Comparison of ENCODE assay signal across 8 cellular contexts in genomic region chr15:77070500-77071337, GRCh38. TPM values are rescaled to one million over a fixed set of nuclear protein-coding genes. Genes with fewer than 3 reads are reported as not detected.
A peak's percentile ranks its signal among the peaks of the same experiment; 100 is the strongest.
DNase-seq lines count a peak whose midpoint lies in the region; ATAC-seq and TF ChIP-seq lines count a peak whose summit lies in the region.

Gene TSPAN3, minus strand, starts transcription at chr15:77071109. Its CDS starts 155 bp downstream, at chr15:77070954.

- no peaks in the 10 kb centered on the region for H3K27me3 ChIP-seq in lung (ENCODE audit: control insufficient read depth, insufficient read depth)

- H3K9me3 ChIP-seq in lung (ENCODE audit: control insufficient read depth in 2 of 2, insufficient read depth in 1 of 2, low read length in 1 of 2) = no peaks in the 10 kb centered on the region

- no peak for TF ChIP-seq CTCF in lung (IDR thresholded peaks at IDR 0.05; ENCODE audit: control extremely low read depth, extremely low read depth)

- H3K4me3 ChIP-seq in lung = peak within 1 kb of the TSS; percentile 92

- H3K36me3 ChIP-seq in lung (ENCODE audit: control insufficient read depth in 2 of 2, insufficient read depth in 2 of 2, low read length in 2 of 2) = no peaks in the 10 kb centered on the region

- peaks cover 2 to 13% of the 10 kb centered on the region in 2 donors for H3K4me1 ChIP-seq in lung (ENCODE audit: control insufficient read depth in 2 of 2, insufficient read depth in 2 of 2, low read length in 2 of 2)

- ATAC-seq in GM21360 (IDR thresholded peaks at IDR 0.05; ENCODE audit: unreplicated experiment) (peak; percentile 87), lung (ENCODE audit: insufficient read depth, low FRiP score) (peak; percentile 92)

- H3K27ac ChIP-seq in lung (ENCODE audit: low read depth in 1 of 2, low read length in 1 of 2) = peak within 1 kb of the TSS; percentile 87 to 97

- WGBS in lung, 2 donors = 1% methylated on average over 78 to 97 of the region's 97 CpGs

- DNase-seq in COLO668 (lab: John Stamatoyannopoulos, UW; ENCODE audit: unreplicated experiment) (peak; percentile 93), HT-29 (ENCODE audit: low spot score) (peak; percentile 97), lung (ENCODE audit: low spot score) (peak; percentile 93)
- peak; percentile 91 for DNase-seq in NK-92 treated with Interleukin-12 subunit alpha and Interleukin-12 subunit beta, amount 100 ng/mL, for 24 hours (lab: John Stamatoyannopoulos, UW)
- DNase-seq in activated CD8-positive, alpha-beta memory T cell treated with anti-CD3 and anti-CD28 coated beads for 24 hours = peak; percentile 96
- DNase-seq in effector CD4-positive, alpha-beta T cell = peak; percentile 89
- DNase-seq in stimulated activated CD4-positive, alpha-beta T cell treated with anti-CD3 and anti-CD28 coated beads, TNF-alpha, amount 100 ng/mL, for 24 hours (ENCODE audit: low read depth in 3 of 3) = peak; percentile 83 to 92 (median 83)

RNA-seq across cellular contexts. Expression of gene TSPAN3, which starts in this region (rescaled TPM):
- 363 and 364 TPM in 2 replicates for total RNA-seq in HT-29 (2014; rRNA removed; shearing (Covaris generic))
- 100 to 1,000 TPM; 339 to 494 TPM for total RNA-seq in lung
- polyA plus RNA-seq in lung = 100 to 1,000 TPM; 428 to 472 TPM

Comparison
In these comparisons a context has a peak if more than half of its experiments do, and no peak if none do; other contexts are left out.
1. Peak in every context shown above with its lines: DNase-seq, ATAC-seq, H3K4me3 ChIP-seq and H3K27ac ChIP-seq.